1 cellular context compared by ENCODE assay signal in the genomic region with DNA sequence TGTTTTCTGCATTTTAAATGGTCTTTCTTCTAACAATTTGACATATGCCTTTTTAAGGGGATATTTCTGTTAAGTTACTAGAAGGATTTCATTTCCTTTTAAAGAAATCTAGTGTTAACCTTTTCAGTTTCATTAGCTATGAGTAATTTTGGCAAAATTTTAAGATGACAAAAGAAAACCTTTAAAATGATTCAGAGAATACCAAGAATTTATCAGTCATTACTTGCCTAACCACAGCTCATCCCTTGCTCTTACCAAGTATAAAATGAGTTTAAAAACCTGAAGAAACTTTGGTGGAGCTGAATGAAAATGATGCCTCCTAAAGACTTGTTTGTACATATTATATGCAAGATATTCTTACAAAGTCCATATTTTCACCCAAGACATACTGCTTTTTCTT.
TF ChIP-seq lines count a peak whose summit lies in the region.

No MANE protein-coding gene starts in this region.

TF ChIP-seq in GM12878, 131 proteins besides CTCF, POLR2A, EP300 and RAD21 (continued from another document):
- TF ChIP-seq NRF1 (conservative IDR thresholded peaks at IDR 0.05; ENCODE audit: low read depth, low read length) (no peak), SIN3A (IDR thresholded peaks at IDR 0.05; ENCODE audit: low read depth, low read length) (no peak), IRF4 (IDR thresholded peaks at IDR 0.05; ENCODE audit: low read depth, low read length) (no peak)
